13 cellular contexts compared by ENCODE assay signal in the genomic region with DNA sequence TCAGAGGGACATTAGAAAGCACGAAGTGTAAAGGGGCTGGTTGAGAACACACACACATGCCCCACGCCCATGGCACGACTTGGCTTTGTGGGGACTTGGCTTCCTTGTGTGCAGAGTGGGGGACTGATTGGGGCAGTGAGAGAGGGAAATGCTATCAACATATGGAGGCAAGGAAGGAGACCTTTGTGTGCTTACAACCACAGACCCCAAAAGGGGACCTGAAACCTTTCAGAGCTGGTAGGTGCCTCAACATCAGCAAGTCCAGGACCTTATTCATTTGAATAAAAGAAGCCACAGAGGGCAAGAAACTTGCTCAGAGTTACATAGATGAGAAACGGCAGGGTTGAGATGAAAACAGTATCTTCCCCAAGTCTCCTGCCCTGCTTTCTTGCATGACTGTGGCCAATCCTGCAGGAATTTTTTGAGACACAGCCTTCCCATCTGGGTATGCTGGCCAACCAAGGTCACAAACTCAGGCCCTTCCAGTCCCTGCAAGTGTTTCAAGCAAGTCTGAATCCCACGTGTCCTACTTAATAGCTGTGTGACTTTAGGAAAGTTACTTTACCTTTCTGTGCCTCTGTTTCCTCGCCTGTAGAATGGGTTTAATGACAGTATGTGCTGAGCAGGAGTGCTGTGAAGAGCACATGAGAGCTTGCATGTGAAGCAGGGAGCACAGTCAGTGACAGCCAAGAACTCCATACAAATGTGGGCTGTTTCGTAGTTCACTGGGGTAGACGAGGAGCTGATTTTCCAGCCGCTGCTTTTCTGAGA. TPM values are rescaled to one million over a fixed set of nuclear protein-coding genes. Genes with fewer than 3 reads are reported as not detected.
A peak's percentile ranks its signal among the peaks of the same experiment; 100 is the strongest.
DNase-seq lines count a peak whose midpoint lies in the region; ATAC-seq and TF ChIP-seq lines count a peak whose summit lies in the region.
"Had no signal": no experiment of that assay in that cellular context is flagged by ENCODE, and none has a peak within 500 bp of the region (broad histone marks: within the 10 kb centered on the region; RNA-seq: fewer than 3 reads in every experiment).

No MANE protein-coding gene starts in this region.

- H3K4me3 ChIP-seq in left ventricle myocardium inferior (no peak overlapping the region), coronary artery (no peak overlapping the region)
- H3K4me3 ChIP-seq: HAP-1, SJCRH30 had no signal

- no peaks in the 10 kb centered on the region for H3K4me1 ChIP-seq in left ventricle myocardium inferior
- H3K4me1 ChIP-seq: HAP-1, SJCRH30 had no signal

- H3K27ac ChIP-seq in left ventricle myocardium inferior (replicated peaks): no peak overlapping the region
- H3K27ac ChIP-seq in coronary artery: no peak overlapping the region
- H3K27ac ChIP-seq: SJCRH30 had no signal

- DNase-seq in germinal center (ENCODE audit: low spot score) (peak; percentile 71), left ventricle myocardium inferior (no peak), left colon (no peak), coronary artery (ENCODE audit: low spot score) (no peak)
- DNase-seq in stimulated activated CD4-positive, alpha-beta T cell treated with anti-CD3 and anti-CD28 coated beads, Interleukin-4, amount 100 ng/mL, for 1 hour: no peak
- DNase-seq: activated CD8-positive, alpha-beta T cell treated with anti-CD3 and anti-CD28 coated beads for 36 hours; NCI-H1436; SJCRH30; stimulated activated naive CD4-positive, alpha-beta T cell treated with Interleukin-2 at 50 U/mL for 16 hours had no signal

- TF ChIP-seq CTCF in left ventricle myocardium inferior (IDR thresholded peaks at IDR 0.05; ENCODE audit: borderline replicate concordance): no peak
- no peak for TF ChIP-seq CTCF in coronary artery (IDR thresholded peaks at IDR 0.05)

- H3K9me3 ChIP-seq in left ventricle myocardium inferior (replicated peaks): peaks cover 8% of the 10 kb centered on the region
- H3K9me3 ChIP-seq: HAP-1, SJCRH30 had no signal

- intact Hi-C loops in left ventricle myocardium inferior (cut with micrococcal nuclease) (no loop called here), left colon (cut with DNase I, micrococcal nuclease) (no loop called here)

- ATAC-seq in GM18868 (IDR thresholded peaks at IDR 0.05; ENCODE audit: unreplicated experiment) (peak; percentile 99), GM21528 (IDR thresholded peaks at IDR 0.05; ENCODE audit: low FRiP score, unreplicated experiment) (peak; percentile 98), HG03103 (IDR thresholded peaks at IDR 0.05; ENCODE audit: low read depth, unreplicated experiment) (peak; percentile 99), left colon (no peak)
- ATAC-seq: activated CD8-positive, alpha-beta T cell treated with anti-CD3 and anti-CD28 coated beads for 36 hours had no signal

- H3K36me3 ChIP-seq in left ventricle myocardium inferior: no peaks in the 10 kb centered on the region
- H3K36me3 ChIP-seq: HAP-1, SJCRH30 had no signal

- peaks cover 22% of the 10 kb centered on the region for H3K27me3 ChIP-seq in left ventricle myocardium inferior (ENCODE audit: low read depth)
- H3K27me3 ChIP-seq: SJCRH30 had no signal

RNA-seq across cellular contexts. Expression of gene C16orf78, which starts 26.2 kb away (rescaled TPM):
- total RNA-seq in left ventricle myocardium inferior (not detected), left colon (not detected)
- total RNA-seq: activated CD8-positive, alpha-beta T cell treated with anti-CD3 and anti-CD28 coated beads for 36 hours; SJCRH30 had no signal
